Comparison of ENCODE assay signal across 8 cellular contexts in the genomic region with DNA sequence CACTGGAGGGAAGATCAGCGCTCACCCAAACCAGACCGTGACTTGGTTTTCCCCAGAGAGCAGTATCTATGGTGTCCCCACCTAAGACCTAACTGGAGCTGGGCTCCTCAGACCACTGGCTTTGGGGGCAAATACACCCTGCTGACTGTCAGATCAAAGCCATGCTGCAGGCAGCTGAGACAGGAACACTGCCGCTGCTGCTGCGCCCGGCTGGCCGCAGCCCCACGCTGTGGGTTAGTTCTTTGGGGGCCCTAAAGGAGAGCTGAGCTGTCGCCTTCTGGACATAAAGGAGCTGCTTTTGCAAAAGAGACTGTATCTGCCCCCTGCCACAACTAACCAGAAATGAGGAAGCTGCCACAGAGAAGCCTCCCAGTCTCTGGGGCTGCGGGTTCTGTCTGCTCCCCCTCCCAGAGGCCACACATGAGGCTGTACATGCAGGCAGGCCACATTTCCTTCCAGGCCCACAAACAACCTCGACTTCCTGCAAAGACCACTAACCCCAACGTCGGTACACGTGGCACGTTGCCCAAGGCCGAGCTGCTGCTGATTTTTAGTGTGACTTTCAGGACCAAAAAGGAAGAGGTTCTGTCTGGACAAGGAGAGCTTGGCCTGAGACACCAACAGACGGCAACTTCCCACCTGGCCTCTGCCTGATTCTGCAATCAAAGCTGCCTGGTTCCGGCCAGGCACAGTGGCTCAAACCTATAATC. TPM values are rescaled to one million over a fixed set of nuclear protein-coding genes. Genes with fewer than 3 reads are reported as not detected.
DNase-seq lines count a peak whose midpoint lies in the region; ATAC-seq and TF ChIP-seq lines count a peak whose summit lies in the region.

No MANE protein-coding gene starts in this region.

- no peak overlapping the region for H3K23ac ChIP-seq in neuronal stem cell (ENCODE audit: low read depth, low read length, poor library complexity)

- H3K4me1 ChIP-seq in colonic mucosa, result no peaks in the 10 kb centered on the region
- peaks cover 3 to 12% of the 10 kb centered on the region in 2 donors for H3K4me1 ChIP-seq in neuronal stem cell (ENCODE audit: control insufficient read depth in 2 of 2, insufficient read depth in 1 of 2, low read depth in 1 of 2, low read length in 2 of 2)

- no peaks in the 10 kb centered on the region for H3K36me3 ChIP-seq in colonic mucosa
- H3K36me3 ChIP-seq in neuronal stem cell (replicated peaks in 1 of 2; ENCODE audit: control insufficient read depth in 2 of 2, insufficient read depth in 2 of 2, low read length in 2 of 2), result no peaks in the 10 kb centered on the region

- no peak overlapping the region for H2BK15ac ChIP-seq in neuronal stem cell (ENCODE audit: low read length)

- no peak overlapping the region for H4K91ac ChIP-seq in neuronal stem cell (ENCODE audit: low read depth, low read length, poor library complexity)

- peak overlapping the region; percentile 94 for H2AFZ ChIP-seq in neuronal stem cell (ENCODE audit: low read length)

- H4K8ac ChIP-seq in neuronal stem cell (ENCODE audit: low read depth, low read length), result no peak overlapping the region

- ATAC-seq in GM18858 (IDR thresholded peaks at IDR 0.05; ENCODE audit: unreplicated experiment) (peak; percentile 49), HG03045 (IDR thresholded peaks at IDR 0.05; ENCODE audit: unreplicated experiment) (peak; percentile 42), GM19035 (IDR thresholded peaks at IDR 0.05; ENCODE audit: unreplicated experiment) (no peak)

- H3K18ac ChIP-seq in neuronal stem cell (ENCODE audit: low read length), result peak overlapping the region; percentile 67

- no peak overlapping the region for H2BK120ac ChIP-seq in neuronal stem cell (ENCODE audit: low read depth, low read length)

- H3K9me3 ChIP-seq in colonic mucosa, result no peaks in the 10 kb centered on the region
- H3K9me3 ChIP-seq in neuronal stem cell (replicated peaks in 1 of 2; ENCODE audit: control insufficient read depth in 2 of 2, insufficient read depth in 1 of 2, low read depth in 1 of 2, low read length in 2 of 2), result no peaks in the 10 kb centered on the region

- DNase-seq in T-helper 9 cell, result peak; percentile 37
- DNase-seq in colonic mucosa, result peak; percentile 71
- no peak for DNase-seq in neuronal stem cell (ENCODE audit: low spot score)
- no peak for DNase-seq in DMS114 treated with DMSO at 0.1 percent for 48 hours (lab: John Stamatoyannopoulos, UW; ENCODE audit: unreplicated experiment)
- no peak for DNase-seq in superior temporal gyrus (ENCODE audit: extremely low spot score)

- H3K79me1 ChIP-seq in neuronal stem cell (ENCODE audit: low read depth, low read length), result no peaks in the 10 kb centered on the region

- H3K27ac ChIP-seq in colonic mucosa, result peak overlapping the region; percentile 67
- no peak overlapping the region for H3K27ac ChIP-seq in neuronal stem cell (replicated peaks; ENCODE audit: low read length)

- no peak overlapping the region for H3K14ac ChIP-seq in neuronal stem cell (ENCODE audit: low read length)

- intact Hi-C loops in colonic mucosa (cut with DNase I), result no loop called here

- no peak overlapping the region for H3K4me2 ChIP-seq in neuronal stem cell (ENCODE audit: insufficient read depth, low read length, poor library complexity, severe bottlenecking)

- no peak overlapping the region for H2AK5ac ChIP-seq in neuronal stem cell (ENCODE audit: low read depth, low read length)

- no peak overlapping the region for H2BK12ac ChIP-seq in neuronal stem cell (ENCODE audit: low read length)

- WGBS in neuronal stem cell (ENCODE audit: extremely low coverage in 2 of 2, insufficient read length in 2 of 2, insufficient replicate concordance in 1 of 2), 2 donors, result no CpG with 5 or more reads among the region's 17 CpGs

- H3K4me3 ChIP-seq in colonic mucosa (no peak overlapping the region), neuronal stem cell (ENCODE audit: low read length in 2 of 2) (peak overlapping the region in 1 of 2 donors; percentile 20)

- no peaks in the 10 kb centered on the region for H3K27me3 ChIP-seq in colonic mucosa
- H3K27me3 ChIP-seq in neuronal stem cell (ENCODE audit: control insufficient read depth in 3 of 3, insufficient read depth in 3 of 3, low read depth in 1 of 3, low read length in 3 of 3), result peaks cover 0 to 11% (median 0%) of the 10 kb centered on the region in 3 experiments

- H3K9ac ChIP-seq in colonic mucosa (ENCODE audit: low read depth in 2 of 2, low read length in 2 of 2), result peak overlapping the region; percentile 43 to 44
- H3K9ac ChIP-seq in neuronal stem cell (ENCODE audit: low read depth, low read length, poor library complexity), result no peak overlapping the region

- TF ChIP-seq CTCF in colonic mucosa (IDR thresholded peaks at IDR 0.05), result no peak

- H2BK5ac ChIP-seq in neuronal stem cell (ENCODE audit: low read length), result no peak overlapping the region

- no peak overlapping the region for H3K4ac ChIP-seq in neuronal stem cell (ENCODE audit: low read length)

RNA-seq across cellular contexts. Expression of a gene that starts 18.2 kb away (rescaled TPM):
- 100 to 1,000 TPM; 243 to 326 TPM for total RNA-seq in colonic mucosa
- polyA plus RNA-seq in neuronal stem cell (2013, experiment 1 of 2), result 53.3 TPM
- 57.2 TPM for polyA plus RNA-seq in neuronal stem cell (2013, experiment 2 of 2)

Comparison
In these comparisons a context has a peak if more than half of its experiments do, and no peak if none do; other contexts are left out.
1. DNase-seq: peak in T-helper 9 cell (single experiment) and colonic mucosa (single experiment); none in neuronal stem cell (single experiment), DMS114 treated with DMSO at 0.1 percent for 48 hours (single experiment) and superior temporal gyrus (single experiment).